16 cellular contexts compared by ENCODE assay signal in the genomic region with DNA sequence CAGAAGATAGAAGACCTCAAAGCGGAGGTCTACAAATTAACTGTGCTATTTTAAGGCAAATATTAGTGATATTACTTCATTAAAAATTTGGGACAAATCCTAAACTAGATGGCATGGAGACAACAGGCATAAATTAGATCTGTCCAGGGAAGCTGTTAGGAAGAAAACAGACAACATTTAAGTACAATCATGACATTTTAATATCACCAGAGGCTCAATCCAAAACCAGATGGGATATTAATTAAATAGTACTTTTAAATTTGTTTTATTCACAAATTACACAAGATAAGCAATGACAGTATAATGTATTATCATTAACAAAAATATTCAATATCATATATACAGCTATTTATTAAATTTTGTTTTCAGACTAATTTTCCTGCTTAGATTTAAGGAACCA.
DNase-seq lines count a peak whose midpoint lies in the region; ATAC-seq and TF ChIP-seq lines count a peak whose summit lies in the region.
"Had no signal": no experiment of that assay in that cellular context is flagged by ENCODE, and none has a peak within 500 bp of the region (broad histone marks: within the 10 kb centered on the region; RNA-seq: fewer than 3 reads in every experiment).

No MANE protein-coding gene starts in this region.

- no peak overlapping the region for H3K9ac ChIP-seq in SK-N-SH
- H3K9ac ChIP-seq: BLaER1 treated with 17β-estradiol and CSF1 and Interleukin-3, amounts not matched to agents 10 nM and 100 nM had no signal

- ATAC-seq in SK-N-SH treated with all-trans-retinoic acid at 6 μM for 48 hours (no peak), HG02798 (IDR thresholded peaks at IDR 0.05; ENCODE audit: poor library complexity, unreplicated experiment) (no peak)
- ATAC-seq: A549; CD8-positive, alpha-beta T cell had no signal

- no peaks in the 10 kb centered on the region; the same call in 1 of the 2 replicates for H3K79me2 ChIP-seq in SK-N-SH (ENCODE audit: insufficient read depth)
- H3K79me2 ChIP-seq in osteoblast (ENCODE audit: insufficient read depth, low read length), result no peaks in the 10 kb centered on the region

- DNase-seq in SK-N-SH (no peak), osteoblast (ENCODE audit: insufficient read length, low spot score, missing footprints) (peak; percentile 35), medulla oblongata (ENCODE audit: extremely low spot score) (no peak)
- DNase-seq: AML-193; Caco-2; Calu3; CD4-positive, alpha-beta T cell; CD8-positive, alpha-beta T cell; DMS79 treated with DMSO at 0.1 percent for 48 hours; GF-D8 had no signal

- CTCF ChIA-PET in SK-N-SH (lab: Yijun Ruan, JAX), result interaction anchor here (0.8 to 1.3 kb wide), 2 partner anchors 30 to 124 kb away, joined by 3 to 4 read pairs; no protein-coding TSS in a partner anchor

- H3K27me3 ChIP-seq in SK-N-SH (ENCODE audit: insufficient read depth) (no peaks in the 10 kb centered on the region), osteoblast (ENCODE audit: insufficient read depth, low read length) (no peaks in the 10 kb centered on the region)
- H3K27me3 ChIP-seq: BLaER1 treated with 17β-estradiol and CSF1 and Interleukin-3, amounts not matched to agents 10 nM and 100 nM had no signal

- 89% methylated on average over 1 of the region's 1 CpG for WGBS in SK-N-SH (ENCODE audit: low lambda C conversion rate)

- no peaks in the 10 kb centered on the region for H4K20me1 ChIP-seq in SK-N-SH (ENCODE audit: insufficient read depth)
- no peaks in the 10 kb centered on the region for H4K20me1 ChIP-seq in osteoblast (ENCODE audit: insufficient read depth, low read length)

- H3K4me3 ChIP-seq in SK-N-SH (ENCODE audit: low read depth in 2 of 2, low read length in 1 of 2) (no peak overlapping the region), osteoblast (ENCODE audit: insufficient read depth, low read length) (no peak overlapping the region)
- H3K4me3 ChIP-seq: A549; BLaER1 treated with 17β-estradiol and CSF1 and Interleukin-3, amounts not matched to agents 10 nM and 100 nM had no signal

- peaks cover 5 to 46% of the 10 kb centered on the region in 2 experiments for H3K36me3 ChIP-seq in SK-N-SH (replicated peaks in 1 of 2; ENCODE audit: control insufficient read depth in 1 of 2, insufficient read depth in 2 of 2, low read length in 1 of 2)
- no peaks in the 10 kb centered on the region for H3K36me3 ChIP-seq in osteoblast (ENCODE audit: insufficient read depth, low read length)

- TF ChIP-seq CTCF in SK-N-SH (IDR thresholded peaks at IDR 0.05), result no peak
- no peak for TF ChIP-seq CTCF in osteoblast (IDR thresholded peaks at IDR 0.05; ENCODE audit: extremely low read depth, low read depth, low read length)

- peak in 1 of 2 experiments; percentile 77; a peak in 2 of 4 replicates for TF ChIP-seq EP300 in SK-N-SH (IDR thresholded peaks at IDR 0.05; ENCODE audit: borderline replicate concordance in 1 of 2, low read depth in 1 of 2, low read length in 1 of 2)

- H3K27ac ChIP-seq in SK-N-SH (ENCODE audit: low read depth in 2 of 2, low read length in 1 of 2) (peak overlapping the region in 1 of 2 experiments; percentile 75; a peak in 2 of 4 replicates), osteoblast (ENCODE audit: low read depth, low read length) (no peak overlapping the region)
- H3K27ac ChIP-seq: 22Rv1; A549; BLaER1 treated with 17β-estradiol and CSF1 and Interleukin-3, amounts not matched to agents 10 nM and 100 nM; C4-2B had no signal

- H3K4me1 ChIP-seq in SK-N-SH (ENCODE audit: control insufficient read depth in 1 of 2, insufficient read depth in 2 of 2, low read depth in 1 of 2, low read length in 1 of 2) (peaks cover 0 to 11% of the 10 kb centered on the region in 2 experiments; a peak in 2 of 4 replicates), osteoblast (ENCODE audit: insufficient read depth, low read length) (no peaks in the 10 kb centered on the region)
- H3K4me1 ChIP-seq: A549; BLaER1 treated with 17β-estradiol and CSF1 and Interleukin-3, amounts not matched to agents 10 nM and 100 nM; Caco-2 had no signal

- no peak overlapping the region for H2AFZ ChIP-seq in SK-N-SH (ENCODE audit: low read depth)
- H2AFZ ChIP-seq in osteoblast (ENCODE audit: low read length), result no peak overlapping the region

- H3K9me3 ChIP-seq in SK-N-SH (no peaks in the 10 kb centered on the region), osteoblast (ENCODE audit: low read depth, low read length) (no peaks in the 10 kb centered on the region)
- H3K9me3 ChIP-seq: A549; BLaER1 treated with 17β-estradiol and CSF1 and Interleukin-3, amounts not matched to agents 10 nM and 100 nM; Caco-2 had no signal

- no peak for TF ChIP-seq RAD21 in SK-N-SH (IDR thresholded peaks at IDR 0.05; ENCODE audit: low read length)

- POLR2A ChIA-PET in SK-N-SH (lab: Yijun Ruan, JAX), result no interaction called here

- peaks cover 6% of the 10 kb centered on the region for H3F3A ChIP-seq in SK-N-SH (replicated peaks; ENCODE audit: insufficient read depth)

- no peak overlapping the region for H3K4me2 ChIP-seq in SK-N-SH
- H3K4me2 ChIP-seq in osteoblast (ENCODE audit: insufficient read depth, low read length), result no peak overlapping the region
- H3K4me2 ChIP-seq: A549; BLaER1 treated with 17β-estradiol and CSF1 and Interleukin-3, amounts not matched to agents 10 nM and 100 nM had no signal

- no peaks in the 10 kb centered on the region for H3K9me2 ChIP-seq in SK-N-SH

TF ChIP-seq in SK-N-SH treated with all-trans-retinoic acid at 6 μM for 48 hours, 23 proteins besides CTCF, POLR2A, EP300 and RAD21:
- TF ChIP-seq TCF4 (CRISPR knock-in tag; IDR thresholded peaks at IDR 0.05; ENCODE audit: borderline replicate concordance), result peak; percentile 52
- no peak for TF ChIP-seq GLIS3 (CRISPR knock-in tag; IDR thresholded peaks at IDR 0.05)
- TF ChIP-seq ARNTL (CRISPR knock-in tag; IDR thresholded peaks at IDR 0.05; ENCODE audit: borderline replicate concordance, low read depth), result no peak
- no peak for TF ChIP-seq ESRRG (CRISPR knock-in tag; IDR thresholded peaks at IDR 0.05)
TF ChIP-seq in SK-N-SH treated with all-trans-retinoic acid at 6 μM for 48 hours: peak in this region for 1.

TF ChIP-seq in SK-N-SH, 30 proteins besides CTCF, POLR2A, EP300 and RAD21:
- no peak for TF ChIP-seq POLR2AphosphoS5 (IDR thresholded peaks at IDR 0.05; ENCODE audit: low read depth, low read length)
- TF ChIP-seq GATA2 (CRISPR knock-in tag; IDR thresholded peaks at IDR 0.05), result no peak
- TF ChIP-seq SIN3A (IDR thresholded peaks at IDR 0.05; ENCODE audit: borderline replicate concordance, low read depth, low read length), result no peak
- no peak for TF ChIP-seq EZH2phosphoT487 (IDR thresholded peaks at IDR 0.05; ENCODE audit: borderline replicate concordance, low read depth)
- TF ChIP-seq RCOR1 (IDR thresholded peaks at IDR 0.05; ENCODE audit: low read length), result no peak
- TF ChIP-seq, protein P1, sequence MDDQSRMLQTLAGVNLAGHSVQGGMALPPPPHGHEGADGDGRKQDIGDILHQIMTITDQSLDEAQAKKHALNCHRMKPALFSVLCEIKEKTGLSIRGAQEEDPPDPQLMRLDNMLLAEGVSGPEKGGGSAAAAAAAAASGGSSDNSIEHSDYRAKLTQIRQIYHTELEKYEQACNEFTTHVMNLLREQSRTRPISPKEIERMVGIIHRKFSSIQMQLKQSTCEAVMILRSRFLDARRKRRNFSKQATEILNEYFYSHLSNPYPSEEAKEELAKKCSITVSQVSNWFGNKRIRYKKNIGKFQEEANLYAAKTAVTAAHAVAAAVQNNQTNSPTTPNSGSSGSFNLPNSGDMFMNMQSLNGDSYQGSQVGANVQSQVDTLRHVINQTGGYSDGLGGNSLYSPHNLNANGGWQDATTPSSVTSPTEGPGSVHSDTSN (IDR thresholded peaks at IDR 0.05), result no peak
- no peak for TF ChIP-seq GABPA (IDR thresholded peaks at IDR 0.05; ENCODE audit: low read depth)
- no peak for TF ChIP-seq ELF1 (IDR thresholded peaks at IDR 0.05)
- no peak for TF ChIP-seq TEAD4 (IDR thresholded peaks at IDR 0.05; ENCODE audit: borderline replicate concordance, insufficient read depth)
- TF ChIP-seq TCF12 (IDR thresholded peaks at IDR 0.05), result no peak
- TF ChIP-seq, protein P2, sequence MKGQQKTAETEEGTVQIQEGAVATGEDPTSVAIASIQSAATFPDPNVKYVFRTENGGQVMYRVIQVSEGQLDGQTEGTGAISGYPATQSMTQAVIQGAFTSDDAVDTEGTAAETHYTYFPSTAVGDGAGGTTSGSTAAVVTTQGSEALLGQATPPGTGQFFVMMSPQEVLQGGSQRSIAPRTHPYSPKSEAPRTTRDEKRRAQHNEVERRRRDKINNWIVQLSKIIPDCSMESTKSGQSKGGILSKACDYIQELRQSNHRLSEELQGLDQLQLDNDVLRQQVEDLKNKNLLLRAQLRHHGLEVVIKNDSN (IDR thresholded peaks at IDR 0.05; ENCODE audit: borderline replicate concordance, low read depth), result no peak
- no peak for TF ChIP-seq MEF2A (IDR thresholded peaks at IDR 0.05; ENCODE audit: borderline replicate concordance, low read depth)
- TF ChIP-seq TAF1 (IDR thresholded peaks at IDR 0.05; ENCODE audit: borderline replicate concordance, low read depth, low read length), result no peak
